Comparison of ENCODE assay signal across 18 cellular contexts in the genomic region with DNA sequence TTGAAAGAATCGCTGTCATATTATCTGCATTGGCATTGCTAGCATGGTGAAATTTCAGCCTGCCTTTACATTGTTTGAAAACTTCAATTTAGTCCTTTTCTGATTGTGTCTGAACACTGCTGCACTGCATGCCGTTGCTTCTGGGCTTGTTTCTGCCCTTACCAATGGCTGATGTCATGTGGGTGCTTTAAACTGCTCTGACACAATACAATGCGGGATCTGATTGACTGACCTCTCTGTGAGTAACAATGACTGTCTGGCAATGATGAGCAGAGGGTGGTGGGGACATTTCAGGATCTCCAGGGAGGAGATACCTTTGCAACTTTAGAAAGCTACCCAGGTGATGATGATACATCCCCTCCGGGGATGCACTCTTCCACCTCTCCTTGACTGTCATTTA.
"Had no signal": no experiment of that assay in that cellular context is flagged by ENCODE, and none has a peak within 500 bp of the region (broad histone marks: within the 10 kb centered on the region; RNA-seq: fewer than 3 reads in every experiment).

No MANE protein-coding gene starts in this region.

- FAIRE-seq: astrocyte, pancreas had no signal

- H3K4me1 Mint-ChIP-seq: activated CD4-positive, alpha-beta T cell treated with anti-CD3 and anti-CD28 coated beads, Interleukin-2, amount 10 ng/mL, durations not matched to agents 24 days and 14 days; nephron; stimulated activated memory B cell treated with anti-CD40 and anti-IgM and Interleukin-4, amounts not matched to agents 10 μg/mL and 1 μg/mL and 100 μg/mL, for 72 hours had no signal

- H3K27ac Mint-ChIP-seq: activated CD4-positive, alpha-beta T cell treated with anti-CD3 and anti-CD28 coated beads, Interleukin-2, amount 10 ng/mL, durations not matched to agents 24 days and 14 days; activated CD8-positive, alpha-beta T cell treated with anti-CD3 and anti-CD28 coated beads for 36 hours; activated T-cell treated with anti-CD3 and anti-CD28 coated beads, Interleukin-2, amount 50 U/mL, for 24 hours; stimulated activated memory B cell treated with anti-CD40 and anti-IgM and Interleukin-4, amounts not matched to agents 10 μg/mL and 1 μg/mL and 100 μg/mL, for 72 hours had no signal

- DNase-seq: activated CD4-positive, alpha-beta T cell treated with anti-CD3 and anti-CD28 coated beads, Interleukin-2, amount 10 ng/mL, durations not matched to agents 24 days and 14 days; activated CD4-positive, CD25-positive, alpha-beta regulatory T cell; activated CD8-positive, alpha-beta T cell treated with anti-CD3 and anti-CD28 coated beads for 36 hours; activated naive CD4-positive, alpha-beta T cell treated with anti-CD3 and anti-CD28 coated beads, Interleukin-2, amount 50 U/mL, for 16 hours; activated T-cell treated with anti-CD3 and anti-CD28 coated beads, Interleukin-2, amount 50 U/mL, for 24 hours; foreskin fibroblast; pancreas; sigmoid colon; stimulated activated CD4-positive, alpha-beta T cell treated with anti-CD3 and anti-CD28 coated beads, Interleukin-4, amount 100 ng/mL, for 24 hours; T-helper 1 cell; T-helper 9 cell had no signal

- H3K4me3 Mint-ChIP-seq: activated CD4-positive, alpha-beta T cell treated with anti-CD3 and anti-CD28 coated beads, Interleukin-2, amount 10 ng/mL, durations not matched to agents 24 days and 14 days; activated CD8-positive, alpha-beta T cell treated with anti-CD3 and anti-CD28 coated beads for 36 hours; activated T-cell treated with anti-CD3 and anti-CD28 coated beads, Interleukin-2, amount 50 U/mL, for 24 hours; mesothelial cell of epicardium; nephron; stimulated activated memory B cell treated with anti-CD40 and anti-IgM and Interleukin-4, amounts not matched to agents 10 μg/mL and 1 μg/mL and 100 μg/mL, for 72 hours had no signal

- H3K36me3 Mint-ChIP-seq: stimulated activated memory B cell treated with anti-CD40 and anti-IgM and Interleukin-4, amounts not matched to agents 10 μg/mL and 1 μg/mL and 100 μg/mL, for 72 hours had no signal

- H3K9me3 ChIP-seq: pancreas, sigmoid colon had no signal

- H3K27me3 ChIP-seq: pancreas, sigmoid colon had no signal

- H3K27ac ChIP-seq: epithelial cell of prostate, pancreas, sigmoid colon had no signal

- H3K36me3 ChIP-seq: pancreas had no signal

- H3K4me1 ChIP-seq: sigmoid colon had no signal

- ATAC-seq: activated CD8-positive, alpha-beta T cell treated with anti-CD3 and anti-CD28 coated beads for 36 hours; left lobe of liver; stimulated activated memory B cell treated with anti-CD40 and anti-IgM and Interleukin-4, amounts not matched to agents 10 μg/mL and 1 μg/mL and 100 μg/mL, for 72 hours had no signal

- H3K4me3 ChIP-seq: lung, pancreas, sigmoid colon had no signal

- H3K9me3 Mint-ChIP-seq: activated CD4-positive, alpha-beta T cell treated with anti-CD3 and anti-CD28 coated beads, Interleukin-2, amount 10 ng/mL, durations not matched to agents 24 days and 14 days; activated CD8-positive, alpha-beta T cell treated with anti-CD3 and anti-CD28 coated beads for 36 hours; activated T-cell treated with anti-CD3 and anti-CD28 coated beads, Interleukin-2, amount 50 U/mL, for 24 hours; mesothelial cell of epicardium; nephron; stimulated activated memory B cell treated with anti-CD40 and anti-IgM and Interleukin-4, amounts not matched to agents 10 μg/mL and 1 μg/mL and 100 μg/mL, for 72 hours had no signal
